In genomic region chr15:77497108-77497737, GRCh38 we compare ENCODE assay signal across 9 cellular contexts.
A peak's percentile ranks its signal among the peaks of the same experiment; 100 is the strongest.
DNase-seq lines count a peak whose midpoint lies in the region; ATAC-seq, FAIRE-seq and TF ChIP-seq lines count a peak whose summit lies in the region.
"Had no signal": no experiment of that assay in that cellular context is flagged by ENCODE, and none has a peak within 500 bp of the region (broad histone marks: within the 10 kb centered on the region; RNA-seq: fewer than 3 reads in every experiment).

No MANE protein-coding gene starts in this region.

- peak overlapping the region in 1 of 7 donors; percentile 36 for H3K27ac Mint-ChIP-seq in CD14-positive monocyte
- peak overlapping the region; percentile 82 for H3K27ac Mint-ChIP-seq in neural crest cell (ENCODE audit: unreplicated experiment)
- no peak overlapping the region for H3K27ac Mint-ChIP-seq in activated CD8-positive, alpha-beta T cell treated with anti-CD3 and anti-CD28 coated beads for 36 hours

- H3K4me3 Mint-ChIP-seq in CD14-positive monocyte, result no peak overlapping the region
- peak overlapping the region; percentile 54 for H3K4me3 Mint-ChIP-seq in neural crest cell
- H3K4me3 Mint-ChIP-seq in activated CD8-positive, alpha-beta T cell treated with anti-CD3 and anti-CD28 coated beads for 36 hours, result no peak overlapping the region

- H3K27me3 ChIP-seq in esophagus (ENCODE audit: control insufficient read depth in 1 of 2, insufficient read depth in 2 of 2, low read length in 2 of 2), result no peaks in the 10 kb centered on the region

- no peak overlapping the region for H3K4me3 ChIP-seq in esophagus (ENCODE audit: low read depth in 1 of 2, low read length in 2 of 2)

- peaks cover 5 to 9% of the 10 kb centered on the region in 2 donors for H3K4me1 ChIP-seq in esophagus (ENCODE audit: control insufficient read depth in 2 of 2, insufficient read depth in 2 of 2, low read length in 1 of 2)

- H3K36me3 Mint-ChIP-seq in CD14-positive monocyte (peaks cover 8 to 24% of the 10 kb centered on the region in 2 donors), neural crest cell (ENCODE audit: low read depth) (no peaks in the 10 kb centered on the region)
- no peaks in the 10 kb centered on the region for H3K36me3 Mint-ChIP-seq in activated CD8-positive, alpha-beta T cell treated with anti-CD3 and anti-CD28 coated beads for 36 hours (ENCODE audit: low read depth)

- peaks cover 2 to 5% (median 3%) of the 10 kb centered on the region in 3 donors for H3K27me3 Mint-ChIP-seq in CD14-positive monocyte (ENCODE audit: low read depth in 3 of 3)
- no peaks in the 10 kb centered on the region for H3K27me3 Mint-ChIP-seq in neural crest cell (ENCODE audit: low read depth)
- H3K27me3 Mint-ChIP-seq in activated CD8-positive, alpha-beta T cell treated with anti-CD3 and anti-CD28 coated beads for 36 hours, result no peaks in the 10 kb centered on the region

- intact Hi-C loops in CD14-positive monocyte (cut with micrococcal nuclease), result loop anchor here (2.0 to 10.0 kb wide), 5 partner anchors 310 to 525 kb away; no protein-coding TSS in a partner anchor
- intact Hi-C loops in activated CD8-positive, alpha-beta T cell treated with anti-CD3 and anti-CD28 coated beads for 36 hours (cut with micrococcal nuclease), result loop anchor here (2.0 to 5.0 kb wide), 2 partner anchors 310 to 380 kb away; no protein-coding TSS in a partner anchor

- DNase-seq in CD14-positive monocyte (ENCODE audit: low spot score) (no peak), NCI-H2227 treated with DMSO at 0.1 percent for 48 hours (lab: John Stamatoyannopoulos, UW) (peak; percentile 40), neural crest cell (ENCODE audit: low read depth, low spot score) (no peak), NCI-H524 (lab: John Stamatoyannopoulos, UW) (no peak), SIG-M5 (lab: John Stamatoyannopoulos, UW) (no peak), D721Med (ENCODE audit: insufficient read length, low spot score) (no peak)
- DNase-seq in activated CD8-positive, alpha-beta T cell treated with anti-CD3 and anti-CD28 coated beads for 36 hours, result no peak

- TF ChIP-seq CTCF in CD14-positive monocyte (IDR thresholded peaks at IDR 0.05) (peak; percentile 54), neural crest cell (conservative IDR thresholded peaks at IDR 0.05) (peak; percentile 42), D721Med (IDR thresholded peaks at IDR 0.05; ENCODE audit: insufficient read depth, missing control alignments) (no peak)
- no peak for TF ChIP-seq CTCF in activated CD8-positive, alpha-beta T cell treated with anti-CD3 and anti-CD28 coated beads for 36 hours (IDR thresholded peaks at IDR 0.05)

- peak overlapping the region; percentile 54 to 57 for H3K27ac ChIP-seq in esophagus (ENCODE audit: low read depth in 2 of 2, low read length in 1 of 2)

- H3K4me1 Mint-ChIP-seq in CD14-positive monocyte (peaks cover 20% of the 10 kb centered on the region), neural crest cell (peaks cover 51% of the 10 kb centered on the region)
- H3K4me1 Mint-ChIP-seq in activated CD8-positive, alpha-beta T cell treated with anti-CD3 and anti-CD28 coated beads for 36 hours (ENCODE audit: low read depth), result peaks cover 21% of the 10 kb centered on the region

- POLR2A ChIA-PET in activated CD8-positive, alpha-beta T cell treated with anti-CD3 and anti-CD28 coated beads for 36 hours (lab: Charles Lee), result no interaction called here

- 10 to 25% methylated on average over 7 of the region's 7 CpGs for WGBS in esophagus, 2 donors

- ATAC-seq in activated CD8-positive, alpha-beta T cell treated with anti-CD3 and anti-CD28 coated beads for 36 hours, result no peak

- FAIRE-seq in D721Med (lab: Jason Lieb, UNC), result no peak
- FAIRE-seq: bronchial epithelial cell had no signal

- H3K36me3 ChIP-seq in esophagus (ENCODE audit: control insufficient read depth in 2 of 2, insufficient read depth in 2 of 2, low read length in 1 of 2), result no peaks in the 10 kb centered on the region

- no peaks in the 10 kb centered on the region for H3K9me3 Mint-ChIP-seq in CD14-positive monocyte
- no peaks in the 10 kb centered on the region for H3K9me3 Mint-ChIP-seq in neural crest cell
- no peaks in the 10 kb centered on the region for H3K9me3 Mint-ChIP-seq in activated CD8-positive, alpha-beta T cell treated with anti-CD3 and anti-CD28 coated beads for 36 hours

- no peaks in the 10 kb centered on the region for H3K9me3 ChIP-seq in esophagus (ENCODE audit: control insufficient read depth in 2 of 2, insufficient read depth in 1 of 2, low read depth in 1 of 2, low read length in 1 of 2)

- CTCF ChIA-PET in activated CD8-positive, alpha-beta T cell treated with anti-CD3 and anti-CD28 coated beads for 36 hours (lab: Charles Lee), result interaction anchor here (0.6 to 4.3 kb wide), 38 partner anchors 8 to 555 kb away, joined by 3 to 58 read pairs (median 4); no protein-coding TSS in a partner anchor

Comparison
In these comparisons a context has a peak if more than half of its experiments do, and no peak if none do; other contexts are left out.
1. CTCF ChIP-seq: peak in CD14-positive monocyte (single experiment) and neural crest cell (single experiment); none in activated CD8-positive, alpha-beta T cell treated with anti-CD3 and anti-CD28 coated beads for 36 hours (single experiment) and D721Med (single experiment).